ENCODE assay signal across 20 cellular contexts in the genomic region with DNA sequence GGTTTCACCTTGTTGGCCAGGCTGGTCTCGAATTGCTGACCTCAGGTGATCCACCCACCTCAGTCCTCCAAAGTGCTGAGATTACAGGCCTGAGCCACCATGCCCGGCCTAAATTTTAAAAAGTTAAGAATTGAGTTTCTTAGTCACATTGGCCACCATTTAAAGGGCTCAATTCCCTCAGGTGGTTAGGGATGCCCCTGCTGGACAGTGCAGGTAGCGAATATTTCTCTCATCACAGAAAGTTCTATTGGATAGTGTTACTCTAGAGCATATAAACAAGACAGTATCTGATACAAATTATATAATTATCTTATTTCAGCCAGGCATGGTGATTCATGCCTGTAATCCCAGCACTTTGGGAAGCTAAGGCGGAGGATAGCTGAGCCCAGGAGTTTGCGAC.
DNase-seq lines count a peak whose midpoint lies in the region; ATAC-seq and TF ChIP-seq lines count a peak whose summit lies in the region.
"Had no signal": no experiment of that assay in that cellular context is flagged by ENCODE, and none has a peak within 500 bp of the region (broad histone marks: within the 10 kb centered on the region; RNA-seq: fewer than 3 reads in every experiment).

No MANE protein-coding gene starts in this region.

- peak; percentile 59 for ATAC-seq in GM21390 (IDR thresholded peaks at IDR 0.05; ENCODE audit: unreplicated experiment)
- ATAC-seq in natural killer cell = no peak
- ATAC-seq: left colon; stimulated activated naive CD8-positive, alpha-beta T cell treated with anti-CD3 and anti-CD28 coated beads, Interleukin-15, amount 100 ng/mL, for 72 hours had no signal

- H2AFZ ChIP-seq in OCI-LY7 (ENCODE audit: low read length) = no peak overlapping the region
- H2AFZ ChIP-seq: GM23248, parathyroid adenoma had no signal

- no peaks in the 10 kb centered on the region for H3F3A ChIP-seq in DOHH2 (ENCODE audit: control insufficient read depth, insufficient read depth)

- H3K27ac ChIP-seq in DOHH2 (ENCODE audit: low read depth, low read length) = no peak overlapping the region
- no peak overlapping the region for H3K27ac ChIP-seq in OCI-LY7 (ENCODE audit: low read depth, low read length, poor library complexity, severe bottlenecking)
- no peak overlapping the region for H3K27ac ChIP-seq in iPS DF 6.9 (ENCODE audit: low read length)
- H3K27ac ChIP-seq: esophagus squamous epithelium, GM23248, parathyroid adenoma, SJCRH30, spleen, uterus had no signal

- TF ChIP-seq CTCF in DOHH2 (IDR thresholded peaks at IDR 0.05; ENCODE audit: low read depth, low read length, poor library complexity, severe bottlenecking) = peak; percentile 10
- TF ChIP-seq CTCF in OCI-LY7 (conservative IDR thresholded peaks at IDR 0.05; ENCODE audit: low read length) = 0 out of 2 replicates have a peak, but pooled peaks have one; percentile 31
- no peak for TF ChIP-seq CTCF in natural killer cell (IDR thresholded peaks at IDR 0.05)

- DNase-seq in OCI-LY7 (ENCODE audit: low spot score) (no peak), iPS DF 6.9 (ENCODE audit: low read depth, low spot score) (peak; percentile 18), A172 (ENCODE audit: low spot score) (no peak), NCI-H2171 treated with DMSO at 0.1 percent for 48 hours (lab: John Stamatoyannopoulos, UW) (no peak), natural killer cell (no peak), NCI-H187 (lab: John Stamatoyannopoulos, UW) (no peak)
- DNase-seq: activated CD4-positive, alpha-beta T cell treated with anti-CD3 and anti-CD28 coated beads for 48 hours; esophagus squamous epithelium; GM23248; left colon; NCI-H1092 treated with DMSO at 0.1 percent for 48 hours; SJCRH30; spleen; stimulated activated naive CD8-positive, alpha-beta T cell treated with anti-CD3 and anti-CD28 coated beads, Interleukin-15, amount 100 ng/mL, for 72 hours; uterus had no signal

- H3K4me3 ChIP-seq in DOHH2 (ENCODE audit: low read length) = no peak overlapping the region
- H3K4me3 ChIP-seq in OCI-LY7 (ENCODE audit: low read depth, low read length, poor library complexity, severe bottlenecking) = no peak overlapping the region
- H3K4me3 ChIP-seq in iPS DF 6.9 (ENCODE audit: low read length) = no peak overlapping the region
- H3K4me3 ChIP-seq: esophagus squamous epithelium, GM23248, SJCRH30, spleen, uterus had no signal

- H3K27ac Mint-ChIP-seq in natural killer cell = no peak overlapping the region
- H3K27ac Mint-ChIP-seq: activated naive CD8-positive, alpha-beta T cell; stimulated activated naive CD8-positive, alpha-beta T cell treated with anti-CD3 and anti-CD28 coated beads, Interleukin-15, amount 100 ng/mL, for 72 hours; T-helper 2 cell treated with Interferon-gamma antibody and Interleukin-4, amounts not matched to agents 5 μg/mL and 100 μg/mL, for 36 hours had no signal

- H3K9me3 ChIP-seq in DOHH2 (ENCODE audit: control insufficient read depth, insufficient read depth, low read length) = no peaks in the 10 kb centered on the region
- H3K9me3 ChIP-seq in OCI-LY7 (ENCODE audit: low read length) = no peaks in the 10 kb centered on the region
- H3K9me3 ChIP-seq in iPS DF 6.9 (ENCODE audit: control insufficient read depth, insufficient read depth, low read length) = no peaks in the 10 kb centered on the region
- H3K9me3 ChIP-seq: esophagus squamous epithelium, SJCRH30, uterus had no signal

- H3K36me3 ChIP-seq in DOHH2 (ENCODE audit: control insufficient read depth, low read length) = no peaks in the 10 kb centered on the region
- H3K36me3 ChIP-seq in OCI-LY7 (ENCODE audit: insufficient read depth, low read length) = no peaks in the 10 kb centered on the region
- H3K36me3 ChIP-seq in iPS DF 6.9 (ENCODE audit: control insufficient read depth, insufficient read depth, low read length) = no peaks in the 10 kb centered on the region
- H3K36me3 ChIP-seq: esophagus squamous epithelium, SJCRH30, spleen, uterus had no signal

- no peak overlapping the region for H3K4me3 Mint-ChIP-seq in natural killer cell
- H3K4me3 Mint-ChIP-seq: activated naive CD8-positive, alpha-beta T cell; stimulated activated naive CD8-positive, alpha-beta T cell treated with anti-CD3 and anti-CD28 coated beads, Interleukin-15, amount 100 ng/mL, for 72 hours; T-helper 2 cell treated with Interferon-gamma antibody and Interleukin-4, amounts not matched to agents 5 μg/mL and 100 μg/mL, for 36 hours had no signal

- H3K4me2 ChIP-seq in DOHH2 (ENCODE audit: low read length) (no peak overlapping the region), OCI-LY7 (ENCODE audit: low read length) (no peak overlapping the region)

- intact Hi-C loops in OCI-LY7 (cut with micrococcal nuclease; ENCODE audit: unreplicated experiment) (no loop called here), natural killer cell (cut with micrococcal nuclease) (no loop called here)

- H4K20me1 ChIP-seq in DOHH2 (ENCODE audit: control insufficient read depth, insufficient read depth, low read depth, low read length) (no peaks in the 10 kb centered on the region), OCI-LY7 (ENCODE audit: insufficient read depth, low read length) (no peaks in the 10 kb centered on the region)

- no peaks in the 10 kb centered on the region for H3K4me1 ChIP-seq in DOHH2 (ENCODE audit: control insufficient read depth, low read length)
- no peaks in the 10 kb centered on the region for H3K4me1 ChIP-seq in OCI-LY7 (ENCODE audit: insufficient read depth, low read length, poor library complexity, severe bottlenecking)
- no peaks in the 10 kb centered on the region for H3K4me1 ChIP-seq in iPS DF 6.9 (ENCODE audit: control insufficient read depth, insufficient read depth, low read length)
- H3K4me1 ChIP-seq: esophagus squamous epithelium, parathyroid adenoma, SJCRH30, spleen, uterus had no signal

- H3K9me2 ChIP-seq in DOHH2 (replicated peaks; ENCODE audit: control insufficient read depth, low read length) = no peaks in the 10 kb centered on the region
- no peaks in the 10 kb centered on the region for H3K9me2 ChIP-seq in OCI-LY7 (ENCODE audit: insufficient read depth, low read length)

- H3K27me3 ChIP-seq in DOHH2 (ENCODE audit: control insufficient read depth, low read length) (no peaks in the 10 kb centered on the region), iPS DF 6.9 (ENCODE audit: control insufficient read depth, insufficient read depth, low read length) (no peaks in the 10 kb centered on the region)
- H3K27me3 ChIP-seq: esophagus squamous epithelium, SJCRH30, spleen, uterus had no signal

- WGBS in iPS DF 6.9 (ENCODE audit: insufficient coverage, insufficient read length) = no CpG with 5 or more reads among the region's 5 CpGs

- H3K79me2 ChIP-seq in DOHH2 (ENCODE audit: control insufficient read depth, low read length) (no peaks in the 10 kb centered on the region), OCI-LY7 (ENCODE audit: insufficient read depth, low read depth, low read length) (no peaks in the 10 kb centered on the region)
- H3K79me2 ChIP-seq: parathyroid adenoma had no signal

- CTCF ChIA-PET in OCI-LY7 (lab: Charles Lee; ENCODE audit: unreplicated experiment) = no interaction called here

- H3K36me3 Mint-ChIP-seq in natural killer cell = no peaks in the 10 kb centered on the region

- POLR2A ChIA-PET in OCI-LY7 (lab: Charles Lee) = no interaction called here

- no peaks in the 10 kb centered on the region for H3K4me1 Mint-ChIP-seq in natural killer cell
- H3K4me1 Mint-ChIP-seq: stimulated activated naive CD8-positive, alpha-beta T cell treated with anti-CD3 and anti-CD28 coated beads, Interleukin-15, amount 100 ng/mL, for 72 hours had no signal

- BruUV-seq in OCI-LY7 (replicated peaks; lab: Mats Ljungman, UMichigan) = no TSS peak

- peaks cover 0 to 3% of the 10 kb centered on the region in 2 donors for H3K27me3 Mint-ChIP-seq in natural killer cell (ENCODE audit: low read depth in 2 of 2)
- H3K27me3 Mint-ChIP-seq: stimulated activated naive CD8-positive, alpha-beta T cell treated with anti-CD3 and anti-CD28 coated beads, Interleukin-15, amount 100 ng/mL, for 72 hours had no signal

- no peaks in the 10 kb centered on the region for H3K9me3 Mint-ChIP-seq in natural killer cell
